2 cellular contexts compared by ENCODE assay signal in genomic region chr2:234710066-234710465, GRCh38.
TF ChIP-seq lines count a peak whose summit lies in the region.

No MANE protein-coding gene starts in this region.

TF ChIP-seq in GM23338, 12 proteins besides CTCF, POLR2A, EP300 and RAD21 (continued from another document):
- no peak for TF ChIP-seq ETS1 (IDR thresholded peaks at IDR 0.05)

TF ChIP-seq in H1, 55 proteins besides CTCF, POLR2A, EP300 and RAD21 (continued from another document):
- TF ChIP-seq CHD1 (IDR thresholded peaks at IDR 0.05; ENCODE audit: low read depth, low read length) (no peak), CBX5 (IDR thresholded peaks at IDR 0.05; ENCODE audit: low read depth, low read length) (no peak), TEAD4 (IDR thresholded peaks at IDR 0.05; ENCODE audit: low read depth, low read length) (no peak), GABPA (IDR thresholded peaks at IDR 0.05; ENCODE audit: borderline replicate concordance, insufficient read depth, low read length) (no peak), SIX5 (IDR thresholded peaks at IDR 0.05; ENCODE audit: low read depth, low read length) (no peak), FOSL1 (IDR thresholded peaks at IDR 0.05; ENCODE audit: insufficient read depth, low read depth, low read length) (no peak), CEBPB (IDR thresholded peaks at IDR 0.05; ENCODE audit: low read depth, low read length) (no peak), EZH2 (IDR thresholded peaks at IDR 0.05; ENCODE audit: low read depth, low read length, severe bottlenecking) (no peak), SIN3A (conservative IDR thresholded peaks at IDR 0.05 in 1 of 2, IDR thresholded peaks at IDR 0.05 in 1 of 2; ENCODE audit: low read depth in 1 of 2, low read length in 2 of 2) (no peak), KDM1A (IDR thresholded peaks at IDR 0.05; ENCODE audit: borderline replicate concordance, low read length) (no peak), SAP30 (IDR thresholded peaks at IDR 0.05; ENCODE audit: insufficient read depth, insufficient replicate concordance, low read length) (no peak)
